ENCODE assay signal across 27 cellular contexts in the genomic region with DNA sequence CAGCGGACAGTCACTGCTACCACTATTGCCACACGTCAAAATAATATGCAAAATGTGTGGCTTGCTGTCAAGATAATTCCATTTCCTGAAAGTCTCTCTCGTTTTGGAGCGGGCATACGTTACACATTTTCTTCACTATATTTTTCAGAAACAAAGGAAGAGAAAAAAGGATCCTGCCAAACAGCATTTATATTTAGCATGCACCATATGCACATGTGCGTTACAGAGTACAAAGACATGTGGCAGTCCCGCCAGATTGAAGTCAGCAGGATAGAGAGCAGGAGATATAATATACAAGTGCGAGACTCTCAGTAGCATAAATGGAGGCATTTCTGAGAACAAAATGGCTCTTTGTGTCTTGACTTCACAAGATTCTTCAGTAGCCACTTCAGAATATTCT.
"Had no signal": no experiment of that assay in that cellular context is flagged by ENCODE, and none has a peak within 500 bp of the region (broad histone marks: within the 10 kb centered on the region; RNA-seq: fewer than 3 reads in every experiment).

No MANE protein-coding gene starts in this region.

- H3K4me3 ChIP-seq: ascending aorta, cardiac muscle cell, MG63, Peyer's patch had no signal

- DNase-seq: activated CD4-positive, alpha-beta T cell treated with anti-CD3 and anti-CD28 coated beads, Interleukin-2, amount 10 ng/mL, durations not matched to agents 24 days and 14 days; activated CD4-positive, alpha-beta T cell treated with anti-CD3 and anti-CD28 coated beads, Interleukin-2, amount 50 U/mL, for 4 hours; activated CD8-positive, alpha-beta T cell treated with anti-CD3 and anti-CD28 coated beads for 36 hours; activated effector memory CD4-positive, alpha-beta T cell treated with anti-CD3 and anti-CD28 coated beads, Interleukin-2, amount 50 U/mL, for 16 hours; activated naive CD4-positive, alpha-beta T cell treated with Interleukin-2 at 50 U/mL for 16 hours; activated naive CD8-positive, alpha-beta T cell treated with anti-CD3 and anti-CD28 coated beads, Interleukin-2, amount 10 ng/mL, durations not matched to agents 7 days and 5 days; activated T-cell treated with anti-CD3 and anti-CD28 coated beads, Interleukin-2, amount 50 U/mL, for 1 hour; activated T-cell treated with anti-CD3 and anti-CD28 coated beads, Interleukin-2, amount 50 U/mL, for 72 hours; Kasumi-1; KG1; MG63; NCI-H1048; NCI-H1436 treated with DMSO at 0.1 percent for 48 hours; NCI-H1694 treated with DMSO at 0.1 percent for 48 hours; NCI-H2029; NCI-H345; NCI-H524 treated with DMSO at 0.1 percent for 48 hours; Peyer's patch; RPMI8226; SIG-M5; T-cell; T-helper 17 cell had no signal

- ATAC-seq: activated CD8-positive, alpha-beta T cell treated with anti-CD3 and anti-CD28 coated beads for 36 hours; activated T-cell treated with anti-CD3 and anti-CD28 coated beads, Interleukin-2, amount 50 U/mL, for 72 hours; activated T-helper 17 cell treated with anti-CD3 and anti-CD28 coated beads, Interleukin-2, amount 50 U/mL, for 72 hours; Right ventricle myocardium inferior; SK-N-SH treated with all-trans-retinoic acid at 6 μM for 48 hours; T-cell; T-helper 17 cell had no signal
